ENCODE assay signal across 8 cellular contexts in genomic region chr19:16382775-16383543, GRCh38. TPM values are rescaled to one million over a fixed set of nuclear protein-coding genes. Genes with fewer than 3 reads are reported as not detected.
DNase-seq lines count a peak whose midpoint lies in the region; ATAC-seq and TF ChIP-seq lines count a peak whose summit lies in the region.

No MANE protein-coding gene starts in this region.

- TF ChIP-seq POLR2A in heart left ventricle (IDR thresholded peaks at IDR 0.05), result no peak
- TF ChIP-seq POLR2A in transverse colon (IDR thresholded peaks at IDR 0.05), result no peak

- no peak overlapping the region; the same call in 1 of the 2 replicates for H3K9ac ChIP-seq in KMS-11

- H3K9me3 ChIP-seq in heart left ventricle (no peaks in the 10 kb centered on the region), transverse colon (no peaks in the 10 kb centered on the region)

- H3K27ac ChIP-seq in KMS-11, result no peak overlapping the region
- H3K27ac ChIP-seq in adipose tissue (ENCODE audit: low read depth, low read length), result peak overlapping the region; percentile 46
- H3K27ac ChIP-seq in heart left ventricle, result peak overlapping the region; percentile 83 to 95 (median 92)
- peak overlapping the region; percentile 71 to 86 (median 80) for H3K27ac ChIP-seq in transverse colon

- H3K36me3 ChIP-seq in KMS-11 (ENCODE audit: insufficient read depth) (no peaks in the 10 kb centered on the region), heart left ventricle (peaks cover 0 to 38% (median 32%) of the 10 kb centered on the region in 9 donors), transverse colon (peaks cover 0 to 18% (median 0%) of the 10 kb centered on the region in 4 donors)

- intact Hi-C loops in heart left ventricle (cut with DNase I), result loop anchor here (1.0 to 5.0 kb wide), 9 partner anchors 36 to 136 kb away; partner anchors contain the start of gene KLF2 (in 1 of the 10)
- intact Hi-C loops in posterior cingulate gyrus (cut with DNase I), result loop anchor here (1.0 kb wide), 1 partner anchor 136 kb away; no protein-coding TSS in a partner anchor
- intact Hi-C loops in transverse colon (cut with DNase I; ENCODE audit: low total_unique reads), result loop anchor here (2.0 kb wide), 1 partner anchor 134 kb away; no protein-coding TSS in a partner anchor

- TF ChIP-seq CTCF in KMS-11 (conservative IDR thresholded peaks at IDR 0.05; ENCODE audit: low read depth, low read length) (peak; percentile 69), heart left ventricle (IDR thresholded peaks at IDR 0.05) (peak; percentile 69 to 96 (median 86)), transverse colon (IDR thresholded peaks at IDR 0.05) (peak; percentile 75 to 86 (median 82))

- H3K4me1 ChIP-seq in KMS-11 (ENCODE audit: low read depth, poor library complexity, severe bottlenecking), result peaks cover 17% of the 10 kb centered on the region
- peaks cover 12 to 61% (median 53%) of the 10 kb centered on the region in 12 donors for H3K4me1 ChIP-seq in heart left ventricle
- H3K4me1 ChIP-seq in transverse colon, result peaks cover 7 to 25% (median 16%) of the 10 kb centered on the region in 4 donors

- H2AFZ ChIP-seq in KMS-11 (ENCODE audit: low read depth), result no peak overlapping the region

- no peak for TF ChIP-seq EP300 in transverse colon (IDR thresholded peaks at IDR 0.05; ENCODE audit: low read depth)

- DNase-seq in DMS53 treated with DMSO at 0.1 percent for 48 hours (lab: John Stamatoyannopoulos, UW; ENCODE audit: unreplicated experiment) (peak; percentile 41), SW480 (ENCODE audit: low spot score) (peak; percentile 67), heart left ventricle (peak; percentile 90 to 93 (median 91)), posterior cingulate gyrus (peak; percentile 67 to 97 (median 83)), transverse colon (peak; percentile 87)

- H3K27me3 ChIP-seq in KMS-11 (ENCODE audit: insufficient read depth, low read depth), result no peaks in the 10 kb centered on the region
- no peaks in the 10 kb centered on the region for H3K27me3 ChIP-seq in heart left ventricle
- H3K27me3 ChIP-seq in transverse colon, result no peaks in the 10 kb centered on the region

- no peaks in the 10 kb centered on the region for H4K20me1 ChIP-seq in KMS-11 (ENCODE audit: insufficient read depth)

- H3K4me3 ChIP-seq in KMS-11 (IDR thresholded peaks at IDR 0.05; ENCODE audit: insufficient read depth, low read depth, low read length) (no peak overlapping the region), heart left ventricle (peak overlapping the region in 6 of 12 donors; percentile 0 to 35 (median 12)), transverse colon (no peak overlapping the region)

- 18 to 36% (median 22%) methylated on average over 17 of the region's 17 CpGs for WGBS in adipose tissue, 3 donors
- 7 to 11% (median 7%) methylated on average over 16 to 17 of the region's 17 CpGs for WGBS in heart left ventricle, 4 donors
- 26 to 48% methylated on average over 4 to 17 of the region's 17 CpGs for WGBS in transverse colon (ENCODE audit: low coverage in 1 of 2), 2 donors

- peak overlapping the region; percentile 44; the same call in 1 of the 2 replicates for H3K4me2 ChIP-seq in KMS-11

- ATAC-seq in heart left ventricle, result peak; percentile 78 to 90 (median 86)
- ATAC-seq in HG03378 (IDR thresholded peaks at IDR 0.05; ENCODE audit: unreplicated experiment), result no peak

- in situ Hi-C loops in transverse colon (cut with MboI; ENCODE audit: low pct_ligation_motif_present in 1 of 4, low pct_unique_long_range_greater_than_20kb in 1 of 4, low sequenced_read_pairs in 3 of 4), result loop anchor here in 3 of 4 donors (5.0 to 10.0 kb wide), 2 partner anchors 136 to 138 kb away; no protein-coding TSS in a partner anchor

- H3K79me2 ChIP-seq in KMS-11 (ENCODE audit: insufficient read depth, low read depth), result no peaks in the 10 kb centered on the region

RNA-seq across cellular contexts. Expression of gene KLF2, which starts 58.3 kb away (rescaled TPM):
- polyA plus RNA-seq in adipose tissue, result 100 to 1,000 TPM in 1 of 3 donors, 10 to 100 TPM in 2; 16.4 to 136 (median 54.7) TPM
- 10 to 100 TPM; 28.0 to 87.2 (median 45.0) TPM for total RNA-seq in heart left ventricle
- polyA plus RNA-seq in heart left ventricle, result 10 to 100 TPM; 14.4 to 24.2 TPM
- 10 to 100 TPM; 19.9 to 74.4 (median 48.9) TPM for total RNA-seq in transverse colon

Comparison
In these comparisons a context has a peak if more than half of its experiments do, and no peak if none do; other contexts are left out.
1. DNase-seq: peak in every context shown above with its lines; median percentile 91 in heart left ventricle; 87 in transverse colon; 83 in posterior cingulate gyrus; 67 in SW480; 41 in DMS53 treated with DMSO at 0.1 percent for 48 hours.